ENCODE assay signal across 17 cellular contexts in the genomic region with DNA sequence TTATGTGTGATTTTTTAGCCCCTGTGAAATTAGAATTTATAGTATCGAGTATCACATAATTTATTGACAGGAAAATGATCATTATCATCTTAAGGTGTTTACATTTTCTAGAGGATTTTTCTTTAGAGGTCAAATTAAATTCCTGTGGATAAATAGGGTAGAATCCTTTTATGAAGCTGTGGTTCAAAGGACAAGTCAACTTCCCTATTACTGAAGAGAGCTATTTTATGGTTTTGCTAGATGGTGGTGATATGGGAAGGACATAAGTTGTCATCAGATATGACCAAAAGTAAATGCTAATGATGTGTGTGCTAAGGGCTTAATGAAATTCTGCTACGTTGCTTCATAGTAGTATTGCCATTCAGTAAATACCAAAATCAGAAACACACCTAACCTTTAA.
DNase-seq lines count a peak whose midpoint lies in the region; TF ChIP-seq lines count a peak whose summit lies in the region.
"Had no signal": no experiment of that assay in that cellular context is flagged by ENCODE, and none has a peak within 500 bp of the region (broad histone marks: within the 10 kb centered on the region; RNA-seq: fewer than 3 reads in every experiment).

No MANE protein-coding gene starts in this region.

- no peak for TF ChIP-seq EP300 in transverse colon (IDR thresholded peaks at IDR 0.05; ENCODE audit: low read depth)

- intact Hi-C loops in transverse colon (cut with DNase I; ENCODE audit: low total_unique reads), result no loop called here
- intact Hi-C loops in testis (cut with DNase I; ENCODE audit: low total_unique reads), result no loop called here

- no peaks in the 10 kb centered on the region for H3K9me2 ChIP-seq in hepatocyte (replicated peaks; ENCODE audit: insufficient read depth)

- no peak for TF ChIP-seq POLR2A in transverse colon (IDR thresholded peaks at IDR 0.05)
- TF ChIP-seq POLR2A in testis (IDR thresholded peaks at IDR 0.05), result no peak

- peaks cover 57% of the 10 kb centered on the region for H3K79me2 ChIP-seq in hepatocyte

- DNase-seq in NOMO-1 treated with DMSO at 0.1 percent for 48 hours (lab: John Stamatoyannopoulos, UW; ENCODE audit: unreplicated experiment), result peak; percentile 19
- no peak for DNase-seq in NOMO-1 treated with dmso at 0.1 percent for 144 hours (lab: John Stamatoyannopoulos, UW; ENCODE audit: unreplicated experiment)
- DNase-seq in OCI-M1 (lab: John Stamatoyannopoulos, UW), result peak; percentile 59
- DNase-seq in hepatocyte (ENCODE audit: low spot score), result no peak
- DNase-seq in transverse colon, result no peak
- no peak for DNase-seq in activated CD4-positive, alpha-beta T cell treated with anti-CD3 and anti-CD28 coated beads, Interleukin-2, amount 50 U/mL, for 4 hours
- no peak for DNase-seq in D341Med (ENCODE audit: low spot score)
- no peak for DNase-seq in testis
- DNase-seq: ACHN; activated CD4-positive, alpha-beta memory T cell treated with anti-CD3 and anti-CD28 coated beads, Interleukin-2, amount 10 ng/mL, durations not matched to agents 7 days and 5 days; activated naive CD8-positive, alpha-beta T cell treated with anti-CD3 and anti-CD28 coated beads, Interleukin-2, amount 10 ng/mL, durations not matched to agents 7 days and 5 days; activated T-cell treated with anti-CD3 and anti-CD28 coated beads, Interleukin-2, amount 50 U/mL, for 48 hours; effector CD4-positive, alpha-beta T cell; mesenchymal stem cell; NCI-H82; retina had no signal

- no peaks in the 10 kb centered on the region for H4K20me1 ChIP-seq in hepatocyte (ENCODE audit: insufficient read depth, poor library complexity, severe bottlenecking)

- H3K4me3 ChIP-seq in hepatocyte, result no peak overlapping the region
- no peak overlapping the region for H3K4me3 ChIP-seq in transverse colon
- H3K4me3 ChIP-seq in testis, result no peak overlapping the region

- H3K27ac ChIP-seq in hepatocyte (peak overlapping the region; percentile 3), transverse colon (peak overlapping the region; percentile 54 to 74 (median 65)), testis (no peak overlapping the region)

- 59% methylated on average over 2 of the region's 2 CpGs for WGBS in hepatocyte (ENCODE audit: low lambda C conversion rate, missing lambda C conversion rate)
- WGBS in transverse colon (ENCODE audit: low coverage in 1 of 2), 2 donors, result 52 to 62% methylated on average over 2 of the region's 2 CpGs
- WGBS in testis, 2 donors, result 82 to 84% methylated on average over 2 of the region's 2 CpGs

- H3K4me2 ChIP-seq in hepatocyte, result no peak overlapping the region

- H3K36me3 ChIP-seq in hepatocyte (replicated peaks; ENCODE audit: insufficient read depth, low read depth) (no peaks in the 10 kb centered on the region), transverse colon (no peaks in the 10 kb centered on the region), testis (ENCODE audit: low read depth, missing control alignments) (no peaks in the 10 kb centered on the region)
- H3K36me3 ChIP-seq: breast epithelium had no signal

- H3K27me3 ChIP-seq in hepatocyte, result no peaks in the 10 kb centered on the region
- no peaks in the 10 kb centered on the region for H3K27me3 ChIP-seq in transverse colon
- H3K27me3 ChIP-seq in testis, result no peaks in the 10 kb centered on the region
- H3K27me3 ChIP-seq: breast epithelium had no signal

- no peaks in the 10 kb centered on the region for H3K9me3 ChIP-seq in hepatocyte (ENCODE audit: low read depth)
- H3K9me3 ChIP-seq in transverse colon, result no peaks in the 10 kb centered on the region
- no peaks in the 10 kb centered on the region for H3K9me3 ChIP-seq in testis
- H3K9me3 ChIP-seq: breast epithelium had no signal

- no peaks in the 10 kb centered on the region for H3K4me1 ChIP-seq in hepatocyte (ENCODE audit: insufficient read depth)
- H3K4me1 ChIP-seq in transverse colon, result peaks cover 3 to 34% (median 27%) of the 10 kb centered on the region in 4 donors
- H3K4me1 ChIP-seq in testis, result no peaks in the 10 kb centered on the region

- TF ChIP-seq CTCF in hepatocyte (IDR thresholded peaks at IDR 0.05; ENCODE audit: poor library complexity) (no peak), transverse colon (IDR thresholded peaks at IDR 0.05) (no peak), testis (IDR thresholded peaks at IDR 0.05) (no peak)

- in situ Hi-C loops in transverse colon (cut with MboI; ENCODE audit: low pct_ligation_motif_present in 1 of 4, low pct_unique_long_range_greater_than_20kb in 1 of 4, low sequenced_read_pairs in 3 of 4), result loop anchor here in 2 of 4 donors (25.0 kb wide), 1 partner anchor 387 kb away; no protein-coding TSS in a partner anchor

- no peak overlapping the region for H2AFZ ChIP-seq in hepatocyte

Comparison
In these comparisons a context has a peak if more than half of its experiments do, and no peak if none do; other contexts are left out.
1. DNase-seq: peak in NOMO-1 treated with DMSO at 0.1 percent for 48 hours (single experiment) and OCI-M1 (single experiment); none in NOMO-1 treated with dmso at 0.1 percent for 144 hours (single experiment), hepatocyte (single experiment), transverse colon (single experiment), activated CD4-positive, alpha-beta T cell treated with anti-CD3 and anti-CD28 coated beads, Interleukin-2, amount 50 U/mL, for 4 hours (0 of 2), D341Med (single experiment) and testis (single experiment).
2. H3K27ac ChIP-seq: peak in hepatocyte (single experiment) and transverse colon (4 of 4); none in testis (0 of 2).